ENCODE assay signal across 10 cellular contexts in genomic region chr18:58046794-58047555, GRCh38. TPM values are rescaled to one million over a fixed set of nuclear protein-coding genes. Genes with fewer than 3 reads are reported as not detected.
DNase-seq lines count a peak whose midpoint lies in the region; TF ChIP-seq lines count a peak whose summit lies in the region.
"Had no signal": no experiment of that assay in that cellular context is flagged by ENCODE, and none has a peak within 500 bp of the region (broad histone marks: within the 10 kb centered on the region; RNA-seq: fewer than 3 reads in every experiment).

No MANE protein-coding gene starts in this region.

- peak; percentile 9 for TF ChIP-seq CTCF in hepatocyte (IDR thresholded peaks at IDR 0.05; ENCODE audit: poor library complexity)

- H3K27me3 ChIP-seq in H7 (ENCODE audit: control insufficient read depth, insufficient read depth, low read length), result no peaks in the 10 kb centered on the region
- H3K27me3 ChIP-seq in hepatocyte, result no peaks in the 10 kb centered on the region

- in situ Hi-C loops in SK-MEL-5 (cut with HindIII; ENCODE audit: low pct_unique_long_range_greater_than_20kb, low sequenced_read_pairs), result no loop called here

- H4K20me1 ChIP-seq in hepatocyte (ENCODE audit: insufficient read depth, poor library complexity, severe bottlenecking), result peaks cover 36% of the 10 kb centered on the region

- H3K4me3 ChIP-seq in H7 (ENCODE audit: insufficient read depth, low read depth, low read length) (no peak overlapping the region), hepatocyte (peak overlapping the region; percentile 12)

- H3K9me2 ChIP-seq in hepatocyte (replicated peaks; ENCODE audit: insufficient read depth), result no peaks in the 10 kb centered on the region
- H3K9me2 ChIP-seq: SK-N-SH had no signal

- H3K9me3 ChIP-seq in hepatocyte (ENCODE audit: low read depth), result no peaks in the 10 kb centered on the region
- H3K9me3 ChIP-seq: SK-N-SH had no signal

- H3K79me2 ChIP-seq in hepatocyte, result peaks cover 74% of the 10 kb centered on the region

- peak overlapping the region; percentile 97 for H3K27ac ChIP-seq in hepatocyte

- H3K36me3 ChIP-seq in H7 (replicated peaks; ENCODE audit: control insufficient read depth, insufficient read depth, low read length), result no peaks in the 10 kb centered on the region
- no peaks in the 10 kb centered on the region for H3K36me3 ChIP-seq in hepatocyte (replicated peaks; ENCODE audit: insufficient read depth, low read depth)

- H3K4me2 ChIP-seq in hepatocyte, result peak overlapping the region; percentile 84

- peaks cover 25% of the 10 kb centered on the region for H3K4me1 ChIP-seq in hepatocyte (ENCODE audit: insufficient read depth)

- DNase-seq in H7, result peak; percentile 19
- DNase-seq in SK-MEL-5 (ENCODE audit: low read depth, low spot score), result peak; percentile 62
- peak; percentile 28 for DNase-seq in hepatocyte (ENCODE audit: low spot score)
- peak; percentile 87 for DNase-seq in renal cortical epithelial cell (ENCODE audit: low read depth)
- no peak for DNase-seq in stimulated activated CD4-positive, alpha-beta T cell treated with anti-CD3 and anti-CD28 coated beads, Interleukin-4, amount 100 ng/mL, for 4 hours
- DNase-seq in stimulated activated CD4-positive, alpha-beta T cell treated with anti-CD3 and anti-CD28 coated beads, Interleukin-2, amount 100 ng/mL, for 24 hours, result no peak
- no peak for DNase-seq in HPDE6-E6E7 (ENCODE audit: extremely low spot score)
- no peak for DNase-seq in H4 (ENCODE audit: low spot score)
- DNase-seq: KG1, SK-N-SH had no signal

- H2AFZ ChIP-seq in hepatocyte, result no peak overlapping the region

- 49% methylated on average over 12 of the region's 12 CpGs for WGBS in hepatocyte (ENCODE audit: low lambda C conversion rate, missing lambda C conversion rate)

RNA-seq across cellular contexts. Expression of gene NEDD4L, which starts 2.9 kb away (rescaled TPM):
- total RNA-seq in H7 (2014; rRNA removed; shearing (Covaris generic)), result 39.8 and 44.1 TPM in 2 replicates
- total RNA-seq in SK-MEL-5 (2014; rRNA removed; shearing (Covaris generic)), result 205 and 215 TPM in 2 replicates
- 195 and 200 TPM in 2 replicates for polyA plus RNA-seq in SK-MEL-5 (2015; cell fraction: cytosol; rRNA removed)
- 264 and 280 TPM in 2 replicates for polyA plus RNA-seq in SK-MEL-5 (2015; cell fraction: nucleus; rRNA removed)
- 139 and 140 TPM in 2 replicates for total RNA-seq in hepatocyte
- polyA plus RNA-seq in hepatocyte, result 104 and 122 TPM in 2 replicates
- 51.9 and 80.2 TPM in 2 replicates for total RNA-seq in renal cortical epithelial cell
- 17.1 and 20.4 TPM in 2 replicates for total RNA-seq in H4 (2014; rRNA removed; shearing (Covaris generic))

Comparison
In these comparisons a context has a peak if more than half of its experiments do, and no peak if none do; other contexts are left out.
1. DNase-seq: peak in H7 (single experiment), SK-MEL-5 (single experiment), hepatocyte (single experiment) and renal cortical epithelial cell (single experiment); none in stimulated activated CD4-positive, alpha-beta T cell treated with anti-CD3 and anti-CD28 coated beads, Interleukin-4, amount 100 ng/mL, for 4 hours (0 of 2), stimulated activated CD4-positive, alpha-beta T cell treated with anti-CD3 and anti-CD28 coated beads, Interleukin-2, amount 100 ng/mL, for 24 hours (0 of 2), HPDE6-E6E7 (single experiment) and H4 (single experiment).